15 cellular contexts compared by ENCODE assay signal in genomic region chr22:36196254-36197064, GRCh38. TPM values are rescaled to one million over a fixed set of nuclear protein-coding genes. Genes with fewer than 3 reads are reported as not detected.
DNase-seq lines count a peak whose midpoint lies in the region; ATAC-seq and TF ChIP-seq lines count a peak whose summit lies in the region.
"Had no signal": no experiment of that assay in that cellular context is flagged by ENCODE, and none has a peak within 500 bp of the region (broad histone marks: within the 10 kb centered on the region; RNA-seq: fewer than 3 reads in every experiment).

No MANE protein-coding gene starts in this region.

- peaks cover 0 to 4% of the 10 kb centered on the region in 2 donors for H3K27me3 Mint-ChIP-seq in natural killer cell treated with Interleukin-12 subunit alpha and Interleukin-12 subunit beta and Interleukin-15 and Interleukin-18, amount 100 ng/mL, for 72 hours
- H3K27me3 Mint-ChIP-seq in natural killer cell (ENCODE audit: low read depth in 2 of 2) (no peaks in the 10 kb centered on the region), MCF 10A (ENCODE audit: insufficient read depth, unreplicated experiment) (peaks cover 32% of the 10 kb centered on the region)

- no peak overlapping the region for H2AK5ac ChIP-seq in trophoblast cell (ENCODE audit: low read length)

- no peak overlapping the region for H3K23ac ChIP-seq in trophoblast cell (ENCODE audit: low read length)

- H2BK12ac ChIP-seq in trophoblast cell (ENCODE audit: low read length): no peak overlapping the region

- no peak overlapping the region for H4K8ac ChIP-seq in trophoblast cell (ENCODE audit: low read depth, low read length)

- H2BK5ac ChIP-seq in trophoblast cell (ENCODE audit: low read depth, low read length, poor library complexity): no peak overlapping the region

- ATAC-seq in natural killer cell treated with Interleukin-12 subunit alpha and Interleukin-12 subunit beta and Interleukin-15 and Interleukin-18, amount 100 ng/mL, for 72 hours: no peak
- ATAC-seq in natural killer cell (no peak), HG03159 (IDR thresholded peaks at IDR 0.05; ENCODE audit: unreplicated experiment) (no peak), body of pancreas (no peak)
- ATAC-seq: PC-3 had no signal

- no peak overlapping the region for H3K14ac ChIP-seq in trophoblast cell (ENCODE audit: low read length)

- no peak overlapping the region for H3K4me3 Mint-ChIP-seq in natural killer cell treated with Interleukin-12 subunit alpha and Interleukin-12 subunit beta and Interleukin-15 and Interleukin-18, amount 100 ng/mL, for 72 hours
- no peak overlapping the region for H3K4me3 Mint-ChIP-seq in natural killer cell
- H3K4me3 Mint-ChIP-seq in MCF 10A (ENCODE audit: unreplicated experiment): no peak overlapping the region

- no CpG with 5 or more reads among the region's 6 CpGs for WGBS in trophoblast cell (ENCODE audit: extremely low coverage, insufficient coverage, insufficient read length)
- WGBS in body of pancreas, 2 donors: 46 to 51% methylated on average over 6 of the region's 6 CpGs

- H3K36me3 Mint-ChIP-seq in natural killer cell treated with Interleukin-12 subunit alpha and Interleukin-12 subunit beta and Interleukin-15 and Interleukin-18, amount 100 ng/mL, for 72 hours: no peaks in the 10 kb centered on the region
- H3K36me3 Mint-ChIP-seq in natural killer cell: no peaks in the 10 kb centered on the region
- H3K36me3 Mint-ChIP-seq in MCF 10A (ENCODE audit: insufficient read depth, unreplicated experiment): no peaks in the 10 kb centered on the region

- H3K27me3 ChIP-seq in trophoblast cell (ENCODE audit: insufficient read depth, low read length): no peaks in the 10 kb centered on the region
- no peaks in the 10 kb centered on the region for H3K27me3 ChIP-seq in body of pancreas
- H3K27me3 ChIP-seq: esophagus squamous epithelium, spleen had no signal

- H3K4me2 ChIP-seq in trophoblast cell (ENCODE audit: low read length): no peak overlapping the region

- H3K4me3 ChIP-seq in fibroblast of the aortic adventitia (ENCODE audit: low read depth, low read length): no peak overlapping the region
- H3K4me3 ChIP-seq in trophoblast cell (ENCODE audit: low read depth, low read length): no peak overlapping the region
- H3K4me3 ChIP-seq in body of pancreas: no peak overlapping the region
- H3K4me3 ChIP-seq: esophagus squamous epithelium, spleen had no signal

- TF ChIP-seq CTCF in natural killer cell (IDR thresholded peaks at IDR 0.05) (no peak), fibroblast of the aortic adventitia (IDR thresholded peaks at IDR 0.05; ENCODE audit: insufficient read depth, low read length) (no peak), MCF 10A (IDR thresholded peaks at IDR 0.05; ENCODE audit: unreplicated experiment) (no peak), body of pancreas (IDR thresholded peaks at IDR 0.05) (no peak)

- H2BK120ac ChIP-seq in trophoblast cell (ENCODE audit: insufficient read depth, low read length, poor library complexity): no peak overlapping the region

- TF ChIP-seq POLR2A in body of pancreas (IDR thresholded peaks at IDR 0.05): no peak

- H3K4ac ChIP-seq in trophoblast cell (ENCODE audit: low read depth, low read length): no peak overlapping the region

- CTCF ChIA-PET in MCF 10A (lab: Yijun Ruan, JAX): interaction anchor here (0.7 to 1.1 kb wide), 2 partner anchors 18 to 36 kb away, joined by 3 to 5 read pairs; no protein-coding TSS in a partner anchor

- H4K91ac ChIP-seq in trophoblast cell (ENCODE audit: low read depth, low read length): no peak overlapping the region

- no peak overlapping the region for H3K18ac ChIP-seq in trophoblast cell (ENCODE audit: low read length)

- H3K79me2 ChIP-seq in trophoblast cell (ENCODE audit: control insufficient read depth, insufficient read depth, low read length, poor library complexity): no peaks in the 10 kb centered on the region

- H3K9me3 ChIP-seq in trophoblast cell (ENCODE audit: insufficient read depth, low read depth, low read length): no peaks in the 10 kb centered on the region
- H3K9me3 ChIP-seq in body of pancreas: no peaks in the 10 kb centered on the region
- H3K9me3 ChIP-seq: esophagus squamous epithelium, spleen had no signal

- no peak overlapping the region for H3K9ac ChIP-seq in trophoblast cell (ENCODE audit: low read length)

- H3K27ac ChIP-seq in trophoblast cell (ENCODE audit: low read depth, low read length): no peak overlapping the region
- no peak overlapping the region for H3K27ac ChIP-seq in body of pancreas

- H3K4me1 Mint-ChIP-seq in natural killer cell treated with Interleukin-12 subunit alpha and Interleukin-12 subunit beta and Interleukin-15 and Interleukin-18, amount 100 ng/mL, for 72 hours (ENCODE audit: low read depth in 2 of 2): peaks cover 24 to 25% of the 10 kb centered on the region in 2 donors
- peaks cover 22 to 24% of the 10 kb centered on the region in 2 donors for H3K4me1 Mint-ChIP-seq in natural killer cell
- H3K4me1 Mint-ChIP-seq in MCF 10A (ENCODE audit: insufficient read depth, unreplicated experiment): no peaks in the 10 kb centered on the region

- DNase-seq in natural killer cell treated with Interleukin-12 subunit alpha and Interleukin-12 subunit beta and Interleukin-15 and Interleukin-18, amount 100 ng/mL, for 72 hours (ENCODE audit: low spot score): no peak
- DNase-seq in natural killer cell (no peak), fibroblast of the aortic adventitia (ENCODE audit: low read depth) (peak; percentile 27), trophoblast cell (peak; percentile 20), MCF 10A (ENCODE audit: unreplicated experiment) (no peak), body of pancreas (no peak), NOMO-1 (lab: John Stamatoyannopoulos, UW; ENCODE audit: unreplicated experiment in 2 of 2) (no peak)
- DNase-seq: activated effector memory CD4-positive, alpha-beta T cell treated with Interleukin-2 at 50 U/mL for 16 hours; Calu3; esophagus squamous epithelium; NCI-H1694 treated with DMSO at 0.1 percent for 48 hours; PC-3; spleen had no signal

- H3K4me1 ChIP-seq in trophoblast cell (ENCODE audit: control insufficient read depth in 1 of 2, insufficient read depth in 2 of 2, low read length in 2 of 2) (peaks cover 3 to 4% of the 10 kb centered on the region in 2 experiments), body of pancreas (peaks cover 2% of the 10 kb centered on the region)

- H3K9me3 Mint-ChIP-seq in natural killer cell treated with Interleukin-12 subunit alpha and Interleukin-12 subunit beta and Interleukin-15 and Interleukin-18, amount 100 ng/mL, for 72 hours: no peaks in the 10 kb centered on the region
- H3K9me3 Mint-ChIP-seq in natural killer cell: no peaks in the 10 kb centered on the region
- no peaks in the 10 kb centered on the region for H3K9me3 Mint-ChIP-seq in MCF 10A (ENCODE audit: unreplicated experiment)

- intact Hi-C loops in natural killer cell (cut with micrococcal nuclease) (no loop called here), MCF 10A (cut with micrococcal nuclease) (loop anchor here (5.0 kb wide), 2 partner anchors 41 to 81 kb away; partner anchors contain the start of gene APOL2), body of pancreas (cut with DNase I) (no loop called here)

- H3K79me1 ChIP-seq in trophoblast cell (ENCODE audit: low read length): no peaks in the 10 kb centered on the region

- H3K27ac Mint-ChIP-seq in natural killer cell treated with Interleukin-12 subunit alpha and Interleukin-12 subunit beta and Interleukin-15 and Interleukin-18, amount 100 ng/mL, for 72 hours: peak overlapping the region; percentile 29 to 74
- H3K27ac Mint-ChIP-seq in natural killer cell (peak overlapping the region in 1 of 2 donors; percentile 46), MCF 10A (ENCODE audit: low read depth, unreplicated experiment) (no peak overlapping the region)

- no peaks in the 10 kb centered on the region for H3K36me3 ChIP-seq in trophoblast cell (ENCODE audit: control insufficient read depth in 1 of 2, insufficient read depth in 2 of 2, low read length in 2 of 2)
- H3K36me3 ChIP-seq in body of pancreas (replicated peaks in 1 of 2; ENCODE audit: insufficient read depth in 1 of 2, low read depth in 2 of 2): no peaks in the 10 kb centered on the region
- H3K36me3 ChIP-seq: esophagus squamous epithelium, spleen had no signal

- no peak overlapping the region for H4K12ac ChIP-seq in trophoblast cell (ENCODE audit: low read depth, low read length)

- BruUV-seq in MCF 10A (replicated peaks; lab: Mats Ljungman, UMichigan): no TSS peak

- POLR2A ChIA-PET in MCF 10A (lab: Yijun Ruan, JAX): interaction anchor here (0.6 kb wide), 1 partner anchor 91 kb away, joined by 3 read pairs; no protein-coding TSS in a partner anchor

- no peak overlapping the region for H2AFZ ChIP-seq in trophoblast cell (ENCODE audit: insufficient read depth, low read length, poor library complexity)

RNA-seq across cellular contexts. Expression of gene APOL4, which starts 5.2 kb away (rescaled TPM):
- total RNA-seq in natural killer cell treated with Interleukin-12 subunit alpha and Interleukin-12 subunit beta and Interleukin-15 and Interleukin-18, amount 100 ng/mL, for 72 hours: 1 to 10 TPM in 1 of 2 donors, under 1 TPM in 1; 0.64 to 1.5 TPM
- under 1 TPM in 1 of 3 donors, not detected in 2; 0.70 TPM for total RNA-seq in natural killer cell
- 2.0 and 3.1 TPM in 2 replicates for total RNA-seq in fibroblast of the aortic adventitia (ENCODE audit: low replicate concordance)
- polyA plus RNA-seq in trophoblast cell (2013): 0.39 and 0.45 TPM in 2 replicates
- total RNA-seq in MCF 10A (2022): not detected in 2 replicates
- 10 to 100 TPM in 1 of 2 donors, under 1 TPM in 1; 0.52 to 18.1 TPM for total RNA-seq in body of pancreas
- total RNA-seq: NCI-H460 had no signal

RNA-seq across cellular contexts. Expression of gene APOL3, which starts 35.9 kb away (rescaled TPM):
- 100 to 1,000 TPM in 1 of 2 donors, 10 to 100 TPM in 1; 79.8 to 169 TPM for total RNA-seq in natural killer cell treated with Interleukin-12 subunit alpha and Interleukin-12 subunit beta and Interleukin-15 and Interleukin-18, amount 100 ng/mL, for 72 hours
- total RNA-seq in natural killer cell: 100 to 1,000 TPM; 105 to 166 (median 111) TPM
- 17.4 and 25.8 TPM in 2 replicates for total RNA-seq in fibroblast of the aortic adventitia (ENCODE audit: low replicate concordance)
- polyA plus RNA-seq in trophoblast cell (2013): not detected in 2 replicates
- total RNA-seq in MCF 10A (2022): 0.44 and 1.8 TPM in 2 replicates
- total RNA-seq in body of pancreas: 10 to 100 TPM; 11.2 to 22.4 TPM
- total RNA-seq: PC-3 had no signal

RNA-seq across cellular contexts. Expression of gene APOL2, which starts 42.9 kb away (rescaled TPM):
- total RNA-seq in natural killer cell treated with Interleukin-12 subunit alpha and Interleukin-12 subunit beta and Interleukin-15 and Interleukin-18, amount 100 ng/mL, for 72 hours: 100 to 1,000 TPM in 1 of 2 donors, 10 to 100 TPM in 1; 92.1 to 231 TPM
- total RNA-seq in natural killer cell: 100 to 1,000 TPM in 1 of 3 donors, 10 to 100 TPM in 2; 51.7 to 112 (median 67.2) TPM
- total RNA-seq in fibroblast of the aortic adventitia (ENCODE audit: low replicate concordance): 45.2 and 228 TPM in 2 replicates
- polyA plus RNA-seq in trophoblast cell (2013): 5.7 and 6.0 TPM in 2 replicates
- 16.0 and 38.7 TPM in 2 replicates for total RNA-seq in MCF 10A (2022)
- total RNA-seq in body of pancreas: 10 to 100 TPM; 13.5 to 19.1 TPM

RNA-seq across cellular contexts. Expression of gene APOL1, which starts 56.5 kb away (rescaled TPM):
- total RNA-seq in natural killer cell treated with Interleukin-12 subunit alpha and Interleukin-12 subunit beta and Interleukin-15 and Interleukin-18, amount 100 ng/mL, for 72 hours: 100 to 1,000 TPM in 1 of 2 donors, 10 to 100 TPM in 1; 42.2 to 129 TPM
- 10 to 100 TPM; 39.5 to 51.2 (median 49.6) TPM for total RNA-seq in natural killer cell
- total RNA-seq in fibroblast of the aortic adventitia (ENCODE audit: low replicate concordance): 10.3 and 29.4 TPM in 2 replicates
- polyA plus RNA-seq in trophoblast cell (2013): 0.03 and 0.04 TPM in 2 replicates
- total RNA-seq in MCF 10A (2022): 0.14 and 0.69 TPM in 2 replicates
- total RNA-seq in body of pancreas: 10 to 100 TPM in 1 of 2 donors, 1 to 10 TPM in 1; 5.2 to 11.9 TPM
- total RNA-seq: PC-3 had no signal

Comparison
In these comparisons a context has a peak if more than half of its experiments do, and no peak if none do; other contexts are left out.
1. DNase-seq: peak in fibroblast of the aortic adventitia (single experiment) and trophoblast cell (2 of 2); none in natural killer cell treated with Interleukin-12 subunit alpha and Interleukin-12 subunit beta and Interleukin-15 and Interleukin-18, amount 100 ng/mL, for 72 hours (single experiment), natural killer cell (single experiment), MCF 10A (single experiment), body of pancreas (0 of 4) and NOMO-1 (0 of 2).